In genomic region chr2:112789186-112789585, GRCh38 we compare ENCODE assay signal across 2 cellular contexts.
TF ChIP-seq lines count a peak whose summit lies in the region.

No MANE protein-coding gene starts in this region.

TF ChIP-seq in IMR-90, 13 proteins besides CTCF, POLR2A, EP300 and RAD21:
- TF ChIP-seq SMC3 (IDR thresholded peaks at IDR 0.05; ENCODE audit: low read depth, low read length) (no peak), RFX5 (IDR thresholded peaks at IDR 0.05; ENCODE audit: low read depth, low read length) (no peak)
TF ChIP-seq in IMR-90: peak in this region for 0.

TF ChIP-seq in K562, 482 proteins besides CTCF, POLR2A, EP300 and RAD21:
- TF ChIP-seq PTBP1 (IDR thresholded peaks at IDR 0.05; ENCODE audit: low read depth, low read length) (no peak), SRSF7 (optimal IDR thresholded peaks at IDR 0.05; ENCODE audit: low read depth, low read length) (no peak), ADNP (tag; IDR thresholded peaks at IDR 0.05) (no peak), MAFG (tag; conservative IDR thresholded peaks at IDR 0.05) (0 out of 2 replicates have a peak, but pooled peaks have one; percentile 16), C11orf30 (IDR thresholded peaks at IDR 0.05; ENCODE audit: low read depth) (peak; percentile 46; the same call in 1 of the 2 replicates), ZNF316 (IDR thresholded peaks at IDR 0.05) (peak; percentile 72), SFPQ (IDR thresholded peaks at IDR 0.05; ENCODE audit: low read depth, low read length) (no peak), ZNF121 (CRISPR knock-in tag; conservative IDR thresholded peaks at IDR 0.05) (no peak)
